Comparison of ENCODE assay signal across 34 cellular contexts in the genomic region with DNA sequence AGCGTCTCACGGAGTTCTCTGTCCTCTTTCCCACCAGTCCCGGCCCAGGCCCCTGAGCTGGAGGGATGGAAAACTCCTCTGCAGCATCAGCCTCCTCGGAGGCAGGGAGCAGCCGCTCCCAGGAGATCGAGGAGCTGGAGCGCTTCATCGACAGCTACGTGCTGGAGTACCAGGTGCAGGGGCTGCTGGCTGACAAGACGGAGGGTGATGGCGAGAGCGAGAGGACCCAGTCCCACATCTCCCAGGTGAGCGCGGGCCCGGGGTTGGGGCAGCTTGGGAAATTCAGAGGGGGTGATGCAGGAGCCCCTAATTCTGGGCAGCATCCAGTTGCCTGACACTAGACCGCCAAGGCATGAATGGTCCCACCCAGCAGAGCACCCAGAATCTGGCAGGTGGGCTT.
"Had no signal": no experiment of that assay in that cellular context is flagged by ENCODE, and none has a peak within 500 bp of the region (broad histone marks: within the 10 kb centered on the region; RNA-seq: fewer than 3 reads in every experiment).

No MANE protein-coding gene starts in this region.

- H3K9me3 Mint-ChIP-seq: activated B cell treated with CpG ODN at 0.5 μM for 24 hours; activated CD8-positive, alpha-beta T cell treated with anti-CD3 and anti-CD28 coated beads for 36 hours; activated T-cell treated with anti-CD3 and anti-CD28 coated beads, Interleukin-2, amount 50 U/mL, for 4 hours; activated T-helper 17 cell treated with anti-CD3 and anti-CD28 coated beads, Interleukin-2, amount 50 U/mL, for 72 hours; central memory CD8-positive, alpha-beta T cell; T-helper 2 cell treated with Interferon-gamma antibody and Interleukin-4, amounts not matched to agents 5 μg/mL and 100 μg/mL, for 36 hours had no signal

- DNase-seq: activated B cell treated with CpG ODN at 0.5 μM for 24 hours; activated CD4-positive, alpha-beta T cell treated with anti-CD3 and anti-CD28 coated beads for 48 hours; activated CD4-positive, alpha-beta T cell treated with anti-CD3 and anti-CD28 coated beads, Interleukin-2, amount 50 U/mL, for 1 hour; activated CD4-positive, alpha-beta T cell treated with anti-CD3 and anti-CD28 coated beads, Interleukin-2, amount 50 U/mL, for 48 hours; activated CD8-positive, alpha-beta memory T cell treated with anti-CD3 and anti-CD28 coated beads for 24 hours; activated CD8-positive, alpha-beta T cell treated with anti-CD3 and anti-CD28 coated beads for 36 hours; activated effector memory CD4-positive, alpha-beta T cell treated with Interleukin-2 at 50 U/mL for 16 hours; activated gamma-delta T cell treated with Interleukin-2 at 50 U/mL for 16 hours; activated naive CD4-positive, alpha-beta T cell treated with anti-CD3 and anti-CD28 coated beads, Interleukin-2, amount 50 U/mL, for 16 hours; activated naive CD4-positive, alpha-beta T cell treated with Interleukin-2 at 50 U/mL for 16 hours; activated T-cell treated with anti-CD3 and anti-CD28 coated beads, Interleukin-2, amount 50 U/mL, for 4 hours; amniotic stem cell; anterior cingulate cortex; brain microvascular endothelial cell; cortex of kidney; dermis blood vessel endothelial cell; effector CD4-positive, alpha-beta T cell; esophagus squamous epithelium; foreskin melanocyte; head of caudate nucleus; T-helper 1 cell; T-helper 17 cell; T1000; WERI-Rb-1 had no signal

- H3K27me3 Mint-ChIP-seq: activated B cell treated with CpG ODN at 0.5 μM for 24 hours; activated CD8-positive, alpha-beta T cell treated with anti-CD3 and anti-CD28 coated beads for 36 hours; activated naive CD8-positive, alpha-beta T cell; activated T-helper 17 cell treated with anti-CD3 and anti-CD28 coated beads, Interleukin-2, amount 50 U/mL, for 72 hours; T-helper 17 cell had no signal

- H3K4me3 ChIP-seq: esophagus squamous epithelium, gastroesophageal sphincter had no signal

- H3K27me3 ChIP-seq: brain microvascular endothelial cell, esophagus squamous epithelium, gastroesophageal sphincter had no signal

- ATAC-seq: activated CD4-positive, CD25-positive, alpha-beta regulatory T cell treated with anti-CD3 and anti-CD28 coated beads, Interleukin-2, amount 50 U/mL, for 24 hours; activated CD8-positive, alpha-beta T cell treated with anti-CD3 and anti-CD28 coated beads for 36 hours; activated T-cell treated with anti-CD3 and anti-CD28 coated beads, Interleukin-2, amount 50 U/mL, for 4 hours; activated T-helper 17 cell treated with anti-CD3 and anti-CD28 coated beads, Interleukin-2, amount 50 U/mL, for 72 hours; gastroesophageal sphincter; T-helper 17 cell had no signal

- H3K4me1 Mint-ChIP-seq: central memory CD8-positive, alpha-beta T cell had no signal

- H3K9me3 ChIP-seq: esophagus squamous epithelium, gastroesophageal sphincter had no signal

- H3K4me3 Mint-ChIP-seq: activated B cell treated with CpG ODN at 0.5 μM for 24 hours; activated CD8-positive, alpha-beta T cell treated with anti-CD3 and anti-CD28 coated beads for 36 hours; activated naive CD8-positive, alpha-beta T cell; activated T-cell treated with anti-CD3 and anti-CD28 coated beads, Interleukin-2, amount 50 U/mL, for 4 hours; activated T-helper 17 cell treated with anti-CD3 and anti-CD28 coated beads, Interleukin-2, amount 50 U/mL, for 72 hours; central memory CD8-positive, alpha-beta T cell; T-helper 17 cell; T-helper 2 cell treated with Interferon-gamma antibody and Interleukin-4, amounts not matched to agents 5 μg/mL and 100 μg/mL, for 36 hours had no signal

- FAIRE-seq: astrocyte, endometrium, endothelial cell of umbilical vein had no signal

- H3K27ac Mint-ChIP-seq: activated CD8-positive, alpha-beta T cell treated with anti-CD3 and anti-CD28 coated beads for 36 hours; activated naive CD8-positive, alpha-beta T cell; activated T-helper 17 cell treated with anti-CD3 and anti-CD28 coated beads, Interleukin-2, amount 50 U/mL, for 72 hours; T-helper 17 cell; T-helper 2 cell treated with Interferon-gamma antibody and Interleukin-4, amounts not matched to agents 5 μg/mL and 100 μg/mL, for 36 hours had no signal

- H3K36me3 Mint-ChIP-seq: activated naive CD8-positive, alpha-beta T cell had no signal

- H3K27ac ChIP-seq: brain microvascular endothelial cell, epithelial cell of prostate, esophagus squamous epithelium, gastroesophageal sphincter, WERI-Rb-1 had no signal
